Comparison of ENCODE assay signal across 1 cellular context in the genomic region with DNA sequence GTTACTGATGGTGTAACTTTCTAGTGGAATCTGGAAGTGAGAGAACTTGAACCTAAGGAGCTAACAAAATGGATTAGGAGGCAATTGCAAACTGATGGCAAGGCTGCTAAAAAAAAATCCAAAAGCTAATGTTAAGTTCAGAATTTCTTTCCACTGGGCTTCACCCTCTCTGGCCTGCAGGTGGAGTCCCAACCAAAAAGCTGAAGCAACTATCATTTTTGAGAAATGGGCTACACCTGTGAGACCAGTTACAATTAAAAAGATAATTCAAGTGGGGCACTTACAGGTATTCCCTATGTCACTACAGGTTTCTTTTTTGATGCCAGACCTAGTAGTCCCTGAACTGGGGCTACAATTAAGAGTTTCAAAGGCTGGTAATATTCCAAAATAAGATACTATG.
TF ChIP-seq lines count a peak whose summit lies in the region.

No MANE protein-coding gene starts in this region.

TF ChIP-seq in GM23338, 12 proteins besides CTCF, POLR2A, EP300 and RAD21 (continued from another document):
- TF ChIP-seq, protein P1, sequence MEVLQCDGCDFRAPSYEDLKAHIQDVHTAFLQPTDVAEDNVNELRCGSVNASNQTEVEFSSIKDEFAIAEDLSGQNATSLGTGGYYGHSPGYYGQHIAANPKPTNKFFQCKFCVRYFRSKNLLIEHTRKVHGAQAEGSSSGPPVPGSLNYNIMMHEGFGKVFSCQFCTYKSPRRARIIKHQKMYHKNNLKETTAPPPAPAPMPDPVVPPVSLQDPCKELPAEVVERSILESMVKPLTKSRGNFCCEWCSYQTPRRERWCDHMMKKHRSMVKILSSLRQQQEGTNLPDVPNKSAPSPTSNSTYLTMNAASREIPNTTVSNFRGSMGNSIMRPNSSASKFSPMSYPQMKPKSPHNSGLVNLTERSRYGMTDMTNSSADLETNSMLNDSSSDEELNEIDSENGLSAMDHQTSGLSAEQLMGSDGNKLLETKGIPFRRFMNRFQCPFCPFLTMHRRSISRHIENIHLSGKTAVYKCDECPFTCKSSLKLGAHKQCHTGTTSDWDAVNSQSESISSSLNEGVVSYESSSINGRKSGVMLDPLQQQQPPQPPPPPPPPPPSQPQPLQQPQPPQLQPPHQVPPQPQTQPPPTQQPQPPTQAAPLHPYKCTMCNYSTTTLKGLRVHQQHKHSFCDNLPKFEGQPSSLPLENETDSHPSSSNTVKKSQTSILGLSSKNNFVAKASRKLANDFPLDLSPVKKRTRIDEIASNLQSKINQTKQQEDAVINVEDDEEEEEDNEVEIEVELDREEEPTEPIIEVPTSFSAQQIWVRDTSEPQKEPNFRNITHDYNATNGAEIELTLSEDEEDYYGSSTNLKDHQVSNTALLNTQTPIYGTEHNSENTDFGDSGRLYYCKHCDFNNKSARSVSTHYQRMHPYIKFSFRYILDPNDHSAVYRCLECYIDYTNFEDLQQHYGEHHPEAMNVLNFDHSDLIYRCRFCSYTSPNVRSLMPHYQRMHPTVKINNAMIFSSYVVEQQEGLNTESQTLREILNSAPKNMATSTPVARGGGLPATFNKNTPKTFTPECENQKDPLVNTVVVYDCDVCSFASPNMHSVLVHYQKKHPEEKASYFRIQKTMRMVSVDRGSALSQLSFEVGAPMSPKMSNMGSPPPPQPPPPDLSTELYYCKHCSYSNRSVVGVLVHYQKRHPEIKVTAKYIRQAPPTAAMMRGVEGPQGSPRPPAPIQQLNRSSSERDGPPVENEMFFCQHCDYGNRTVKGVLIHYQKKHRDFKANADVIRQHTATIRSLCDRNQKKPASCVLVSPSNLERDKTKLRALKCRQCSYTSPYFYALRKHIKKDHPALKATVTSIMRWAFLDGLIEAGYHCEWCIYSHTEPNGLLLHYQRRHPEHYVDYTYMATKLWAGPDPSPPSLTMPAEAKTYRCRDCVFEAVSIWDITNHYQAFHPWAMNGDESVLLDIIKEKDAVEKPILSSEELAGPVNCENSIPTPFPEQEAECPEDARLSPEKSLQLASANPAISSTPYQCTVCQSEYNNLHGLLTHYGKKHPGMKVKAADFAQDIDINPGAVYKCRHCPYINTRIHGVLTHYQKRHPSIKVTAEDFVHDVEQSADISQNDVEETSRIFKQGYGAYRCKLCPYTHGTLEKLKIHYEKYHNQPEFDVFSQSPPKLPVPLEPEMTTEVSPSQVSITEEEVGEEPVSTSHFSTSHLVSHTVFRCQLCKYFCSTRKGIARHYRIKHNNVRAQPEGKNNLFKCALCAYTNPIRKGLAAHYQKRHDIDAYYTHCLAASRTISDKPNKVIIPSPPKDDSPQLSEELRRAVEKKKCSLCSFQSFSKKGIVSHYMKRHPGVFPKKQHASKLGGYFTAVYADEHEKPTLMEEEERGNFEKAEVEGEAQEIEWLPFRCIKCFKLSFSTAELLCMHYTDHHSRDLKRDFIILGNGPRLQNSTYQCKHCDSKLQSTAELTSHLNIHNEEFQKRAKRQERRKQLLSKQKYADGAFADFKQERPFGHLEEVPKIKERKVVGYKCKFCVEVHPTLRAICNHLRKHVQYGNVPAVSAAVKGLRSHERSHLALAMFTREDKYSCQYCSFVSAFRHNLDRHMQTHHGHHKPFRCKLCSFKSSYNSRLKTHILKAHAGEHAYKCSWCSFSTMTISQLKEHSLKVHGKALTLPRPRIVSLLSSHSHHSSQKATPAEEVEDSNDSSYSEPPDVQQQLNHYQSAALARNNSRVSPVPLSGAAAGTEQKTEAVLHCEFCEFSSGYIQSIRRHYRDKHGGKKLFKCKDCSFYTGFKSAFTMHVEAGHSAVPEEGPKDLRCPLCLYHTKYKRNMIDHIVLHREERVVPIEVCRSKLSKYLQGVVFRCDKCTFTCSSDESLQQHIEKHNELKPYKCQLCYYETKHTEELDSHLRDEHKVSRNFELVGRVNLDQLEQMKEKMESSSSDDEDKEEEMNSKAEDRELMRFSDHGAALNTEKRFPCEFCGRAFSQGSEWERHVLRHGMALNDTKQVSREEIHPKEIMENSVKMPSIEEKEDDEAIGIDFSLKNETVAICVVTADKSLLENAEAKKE (CRISPR knock-in tag; IDR thresholded peaks at IDR 0.05), result no peak
